9 cellular contexts compared by ENCODE assay signal in genomic region chr20:45407783-45408645, GRCh38. TPM values are rescaled to one million over a fixed set of nuclear protein-coding genes. Genes with fewer than 3 reads are reported as not detected.
A peak's percentile ranks its signal among the peaks of the same experiment; 100 is the strongest.
DNase-seq lines count a peak whose midpoint lies in the region; ATAC-seq and TF ChIP-seq lines count a peak whose summit lies in the region.
"Had no signal": no experiment of that assay in that cellular context is flagged by ENCODE, and none has a peak within 500 bp of the region (broad histone marks: within the 10 kb centered on the region; RNA-seq: fewer than 3 reads in every experiment).

A gene with protein sequence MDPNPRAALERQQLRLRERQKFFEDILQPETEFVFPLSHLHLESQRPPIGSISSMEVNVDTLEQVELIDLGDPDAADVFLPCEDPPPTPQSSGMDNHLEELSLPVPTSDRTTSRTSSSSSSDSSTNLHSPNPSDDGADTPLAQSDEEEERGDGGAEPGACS (plus strand): TSS chr20:45408289. CDS start chr20:45408468, 179 bp downstream.

- CTCF ChIA-PET in mammary epithelial cell (lab: Charles Lee; ENCODE audit: low non-redundant PET) = no interaction called here

- no peaks in the 10 kb centered on the region for H3K9me3 Mint-ChIP-seq in immature natural killer cell

- no peak for ATAC-seq in GM18870 (IDR thresholded peaks at IDR 0.05; ENCODE audit: unreplicated experiment)

- peaks cover 11% of the 10 kb centered on the region for H3K36me3 ChIP-seq in NT2/D1 (ENCODE audit: insufficient read depth, insufficient read length, low read length)
- H3K36me3 ChIP-seq in mammary epithelial cell (ENCODE audit: insufficient read depth, low read length) = no peaks in the 10 kb centered on the region

- intact Hi-C loops in mammary epithelial cell (cut with micrococcal nuclease) = no loop called here

- peaks cover 60% of the 10 kb centered on the region for H3K27me3 ChIP-seq in NT2/D1 (ENCODE audit: insufficient read depth, insufficient read length)
- H3K27me3 ChIP-seq in mammary epithelial cell (ENCODE audit: insufficient read depth, low read length) = no peaks in the 10 kb centered on the region

- H3K4me1 ChIP-seq in NT2/D1 (ENCODE audit: insufficient read depth, insufficient read length) = peaks cover 4% of the 10 kb centered on the region
- peaks cover 14% of the 10 kb centered on the region for H3K4me1 ChIP-seq in mammary epithelial cell (ENCODE audit: insufficient read depth, low read length)

- dilution Hi-C loops in mammary epithelial cell (cut with HindIII; ENCODE audit: low sequenced_read_pairs) = no loop called here

- peak within 1 kb of the TSS; percentile 72 for H3K9ac ChIP-seq in NT2/D1 (ENCODE audit: insufficient read length, low read depth)
- H3K9ac ChIP-seq in mammary epithelial cell (ENCODE audit: insufficient read depth, low read length) = peak within 1 kb of the TSS; percentile 68

- no peaks in the 10 kb centered on the region for H4K20me1 ChIP-seq in mammary epithelial cell (ENCODE audit: insufficient read depth, low read length)

- in situ Hi-C loops in mammary epithelial cell (cut with MboI; ENCODE audit: low sequenced_read_pairs in 2 of 2) = no loop called here

- H3K27ac ChIP-seq in mammary epithelial cell (ENCODE audit: insufficient read depth, low read depth, low read length) (peak within 1 kb of the TSS; percentile 27), skin epidermis (peak within 1 kb of the TSS in 19 of 21 experiments; percentile 78 to 98 (median 90))
- H3K27ac ChIP-seq: SJSA1 had no signal

- H3K4me3 Mint-ChIP-seq in immature natural killer cell = peak within 1 kb of the TSS; percentile 63 to 87 (median 77)

- peak within 1 kb of the TSS; percentile 96 for H2AFZ ChIP-seq in mammary epithelial cell (ENCODE audit: low read depth, low read length)

- DNase-seq in NT2/D1 (ENCODE audit: low read depth, low spot score) = no peak
- DNase-seq in mammary epithelial cell = no peak
- no peak for DNase-seq in immature natural killer cell
- DNase-seq in GM19240 (ENCODE audit: insufficient read length, low spot score) = no peak
- no peak for DNase-seq in DMS 273 treated with DMSO at 0.1 percent for 48 hours (lab: John Stamatoyannopoulos, UW)
- DNase-seq in glomerular visceral epithelial cell (ENCODE audit: extremely low spot score) = no peak

- peaks cover 12 to 14% of the 10 kb centered on the region in 2 donors for H3K4me1 Mint-ChIP-seq in immature natural killer cell

- H3K4me2 ChIP-seq in mammary epithelial cell (ENCODE audit: insufficient read depth, low read depth, low read length) = peak within 1 kb of the TSS; percentile 100

- TF ChIP-seq CTCF in mammary epithelial cell (conservative IDR thresholded peaks at IDR 0.05 in 1 of 2, IDR thresholded peaks at IDR 0.05 in 1 of 2; ENCODE audit: extremely low read depth in 1 of 2, insufficient read depth in 1 of 2, low read depth in 1 of 2, low read length in 2 of 2) = no peak

- H3K4me3 ChIP-seq in NT2/D1 (ENCODE audit: insufficient read length, low read depth) = peak within 1 kb of the TSS; percentile 77
- peak within 1 kb of the TSS; percentile 60 to 74 (median 68) for H3K4me3 ChIP-seq in mammary epithelial cell (replicated peaks in 1 of 3; ENCODE audit: insufficient read depth in 1 of 3, low read depth in 2 of 3, low read length in 3 of 3)
- H3K4me3 ChIP-seq in skin epidermis = peak within 1 kb of the TSS; percentile 60 to 90 (median 62)

- H3K36me3 Mint-ChIP-seq in immature natural killer cell = peaks cover 4 to 14% (median 5%) of the 10 kb centered on the region in 3 donors

- peak within 1 kb of the TSS in 5 of 6 donors; percentile 50 to 82 (median 69) for H3K27ac Mint-ChIP-seq in immature natural killer cell

- 91% methylated on average over 18 of the region's 21 CpGs for WGBS in mammary epithelial cell (ENCODE audit: low coverage, missing lambda C conversion rate)

- peaks cover 2 to 10% (median 4%) of the 10 kb centered on the region in 3 donors for H3K27me3 Mint-ChIP-seq in immature natural killer cell (ENCODE audit: low read depth in 3 of 3)

- no TSS peak for BruUV-seq in mammary epithelial cell (replicated peaks; lab: Mats Ljungman, UMichigan)

- H3K79me2 ChIP-seq in mammary epithelial cell (ENCODE audit: insufficient read depth, low read length) = peaks cover 8% of the 10 kb centered on the region

- no peaks in the 10 kb centered on the region for H3K9me3 ChIP-seq in NT2/D1 (ENCODE audit: insufficient read depth, low read length)
- no peaks in the 10 kb centered on the region for H3K9me3 ChIP-seq in mammary epithelial cell (replicated peaks; ENCODE audit: insufficient read depth, low read length)
- H3K9me3 ChIP-seq: SJSA1 had no signal

RNA-seq across cellular contexts. Expression of the gene that starts here (rescaled TPM):
- total RNA-seq in mammary epithelial cell = 10 to 100 TPM in 1 of 2 donors, 1 to 10 TPM in 1; 8.3 to 13.8 TPM
- 44.5 TPM for polyA plus RNA-seq in mammary epithelial cell
- 31.4 TPM for polyA minus RNA-seq in mammary epithelial cell
- 10 to 100 TPM; 11.0 to 24.5 (median 18.0) TPM for polyA plus RNA-seq in immature natural killer cell
